ENCODE assay signal across 8 cellular contexts in the genomic region with DNA sequence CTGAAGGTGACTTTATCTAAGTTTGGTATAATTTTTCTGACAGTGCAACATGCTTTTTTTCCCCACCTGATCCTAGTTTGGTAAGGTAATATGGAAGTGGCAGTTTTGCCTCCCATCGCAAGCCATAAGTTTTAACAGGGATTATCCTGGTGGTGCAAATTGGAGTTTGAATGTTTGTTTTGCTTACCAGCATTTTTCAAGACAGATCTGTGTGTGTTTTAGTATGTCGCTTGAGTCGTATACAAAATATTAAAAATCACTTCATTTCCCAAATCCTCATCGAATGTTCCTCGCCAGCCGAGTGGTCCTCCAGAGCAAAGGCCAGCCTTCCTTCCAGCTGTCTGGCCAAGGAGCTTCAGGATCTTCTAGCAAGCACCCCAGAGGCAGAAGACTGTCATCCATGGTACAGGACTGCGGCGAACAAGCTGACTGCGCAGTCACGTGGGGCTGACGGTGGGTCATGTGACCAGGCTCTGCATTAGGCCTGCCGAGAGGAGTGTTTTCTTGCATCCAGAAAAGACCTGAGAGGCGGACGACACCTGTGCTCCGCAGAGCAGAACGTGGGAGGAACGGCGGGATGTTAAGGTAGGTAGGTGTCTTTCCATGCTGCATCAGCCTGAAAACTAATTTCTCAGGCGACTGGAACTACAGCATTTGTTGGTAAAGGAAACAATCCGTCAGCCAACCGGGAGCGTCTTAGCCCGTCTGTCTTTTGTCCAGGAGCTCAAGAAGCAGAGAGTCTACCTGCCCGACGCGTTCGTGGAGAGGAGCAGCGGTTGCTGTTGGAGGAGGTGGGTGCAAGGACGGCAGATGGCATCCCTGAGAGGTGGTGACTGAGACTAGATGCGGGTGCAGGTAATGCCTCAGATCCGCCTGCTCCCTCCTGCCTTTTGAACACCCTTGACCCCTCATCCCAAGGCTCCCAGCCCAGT. TPM values are rescaled to one million over a fixed set of nuclear protein-coding genes. Genes with fewer than 3 reads are reported as not detected.
A peak's percentile ranks its signal among the peaks of the same experiment; 100 is the strongest.
DNase-seq lines count a peak whose midpoint lies in the region; ATAC-seq and TF ChIP-seq lines count a peak whose summit lies in the region.

A gene with protein sequence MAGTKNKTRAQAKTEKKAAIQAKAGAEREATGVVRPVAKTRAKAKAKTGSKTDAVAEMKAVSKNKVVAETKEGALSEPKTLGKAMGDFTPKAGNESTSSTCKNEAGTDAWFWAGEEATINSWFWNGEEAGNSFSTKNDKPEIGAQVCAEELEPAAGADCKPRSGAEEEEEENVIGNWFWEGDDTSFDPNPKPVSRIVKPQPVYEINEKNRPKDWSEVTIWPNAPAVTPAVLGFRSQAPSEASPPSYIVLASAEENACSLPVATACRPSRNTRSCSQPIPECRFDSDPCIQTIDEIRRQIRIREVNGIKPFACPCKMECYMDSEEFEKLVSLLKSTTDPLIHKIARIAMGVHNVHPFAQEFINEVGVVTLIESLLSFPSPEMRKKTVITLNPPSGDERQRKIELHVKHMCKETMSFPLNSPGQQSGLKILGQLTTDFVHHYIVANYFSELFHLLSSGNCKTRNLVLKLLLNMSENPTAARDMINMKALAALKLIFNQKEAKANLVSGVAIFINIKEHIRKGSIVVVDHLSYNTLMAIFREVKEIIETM (plus strand): TSS at position 507 of the 932 bp plus-strand sequence. CDS start 28,253 bp downstream, outside the sequence.

- H3K9me3 Mint-ChIP-seq in dendritic cell treated with granulocyte-macrophage colony-stimulating factor and Interleukin-4, amounts not matched to agents 40 ng/mL and 50 ng/mL, for 4 days: no peaks in the 10 kb centered on the region

- DNase-seq in NCI-H2081 (lab: John Stamatoyannopoulos, UW) (peak; percentile 58 to 80), right lobe of liver (peak; percentile 76 to 84 (median 80)), PC-3 (no peak)
- peak; percentile 58 to 62 for DNase-seq in activated CD4-positive, alpha-beta T cell treated with anti-CD3 and anti-CD28 coated beads, Interleukin-2, amount 50 U/mL, for 4 hours
- DNase-seq in stimulated activated CD4-positive, alpha-beta T cell treated with anti-CD3 and anti-CD28 coated beads, Interleukin-4, amount 100 ng/mL, for 48 hours (ENCODE audit: low read depth in 2 of 2): peak; percentile 59 to 72

- ATAC-seq in HG02588 (IDR thresholded peaks at IDR 0.05; ENCODE audit: unreplicated experiment) (peak; percentile 98), right lobe of liver (peak; percentile 92 to 99 (median 97)), PC-3 (no peak)

- intact Hi-C loops in dendritic cell treated with granulocyte-macrophage colony-stimulating factor and Interleukin-4, amounts not matched to agents 40 ng/mL and 50 ng/mL, for 4 days (cut with micrococcal nuclease): no loop called here
- intact Hi-C loops in right lobe of liver (cut with DNase I): no loop called here
- intact Hi-C loops in PC-3 (cut with micrococcal nuclease): no loop called here

- no peak for TF ChIP-seq POLR2A in right lobe of liver (IDR thresholded peaks at IDR 0.05)

- H3K27me3 ChIP-seq in right lobe of liver (no peaks in the 10 kb centered on the region), PC-3 (ENCODE audit: low read length) (no peaks in the 10 kb centered on the region)

- H3K4me1 ChIP-seq in ES-I3 (ENCODE audit: insufficient read depth, low read length) (peaks cover 10% of the 10 kb centered on the region), right lobe of liver (no peaks in the 10 kb centered on the region), PC-3 (ENCODE audit: insufficient read depth, low read length) (no peaks in the 10 kb centered on the region)

- H3K36me3 ChIP-seq in ES-I3 (ENCODE audit: insufficient read depth, low read length): no peaks in the 10 kb centered on the region
- no peaks in the 10 kb centered on the region for H3K36me3 ChIP-seq in right lobe of liver
- no peaks in the 10 kb centered on the region for H3K36me3 ChIP-seq in PC-3 (ENCODE audit: low read depth, low read length)

- no peaks in the 10 kb centered on the region for H3K36me3 Mint-ChIP-seq in dendritic cell treated with granulocyte-macrophage colony-stimulating factor and Interleukin-4, amounts not matched to agents 40 ng/mL and 50 ng/mL, for 4 days (ENCODE audit: low read depth)

- no peaks in the 10 kb centered on the region for H3F3A ChIP-seq in PC-3 (ENCODE audit: low read length, unreplicated experiment)

- BruUV-seq in PC-3 (replicated peaks; lab: Mats Ljungman, UMichigan): no TSS peak

- POLR2A ChIA-PET in PC-3 (lab: Charles Lee; ENCODE audit: unreplicated experiment): no interaction called here

- no peaks in the 10 kb centered on the region for H3K79me2 ChIP-seq in PC-3 (ENCODE audit: low read length)

- H3K4me1 Mint-ChIP-seq in dendritic cell treated with granulocyte-macrophage colony-stimulating factor and Interleukin-4, amounts not matched to agents 40 ng/mL and 50 ng/mL, for 4 days (ENCODE audit: low read depth): peaks cover 10% of the 10 kb centered on the region

- no peaks in the 10 kb centered on the region for H3K9me2 ChIP-seq in PC-3 (replicated peaks; ENCODE audit: low read length)

- H3K9ac ChIP-seq in ES-I3 (ENCODE audit: low read depth, low read length) (peak within 1 kb of the TSS; percentile 69), PC-3 (ENCODE audit: low read length) (no peak within 1 kb of the TSS)

- no peak within 1 kb of the TSS for H2AFZ ChIP-seq in PC-3 (ENCODE audit: low read length)

- peak within 1 kb of the TSS in 1 of 3 donors; percentile 36 for H3K27ac ChIP-seq in right lobe of liver
- no peak within 1 kb of the TSS for H3K27ac ChIP-seq in PC-3 (ENCODE audit: low read length)

- CTCF ChIA-PET in PC-3 (lab: Charles Lee): no interaction called here

- H4K20me1 ChIP-seq in PC-3 (ENCODE audit: low read length): no peaks in the 10 kb centered on the region

- H3K27ac Mint-ChIP-seq in dendritic cell treated with granulocyte-macrophage colony-stimulating factor and Interleukin-4, amounts not matched to agents 40 ng/mL and 50 ng/mL, for 4 days: peak within 1 kb of the TSS; percentile 4

- no peak within 1 kb of the TSS for H3K4me2 ChIP-seq in PC-3 (ENCODE audit: low read length)

- no peak for TF ChIP-seq CTCF in right lobe of liver (IDR thresholded peaks at IDR 0.05)
- TF ChIP-seq CTCF in PC-3 (conservative IDR thresholded peaks at IDR 0.05; ENCODE audit: low read depth, low read length): no peak

- H3K27me3 Mint-ChIP-seq in dendritic cell treated with granulocyte-macrophage colony-stimulating factor and Interleukin-4, amounts not matched to agents 40 ng/mL and 50 ng/mL, for 4 days: peaks cover 8% of the 10 kb centered on the region

- H3K4me3 ChIP-seq in right lobe of liver (peak within 1 kb of the TSS; percentile 31 to 48 (median 48)), PC-3 (ENCODE audit: low read length) (no peak within 1 kb of the TSS)

- H3K9me3 ChIP-seq in ES-I3 (ENCODE audit: control insufficient read depth, insufficient read depth, low read length): no peaks in the 10 kb centered on the region
- H3K9me3 ChIP-seq in right lobe of liver: no peaks in the 10 kb centered on the region
- no peaks in the 10 kb centered on the region for H3K9me3 ChIP-seq in PC-3 (ENCODE audit: low read length)

- H3K4me3 Mint-ChIP-seq in dendritic cell treated with granulocyte-macrophage colony-stimulating factor and Interleukin-4, amounts not matched to agents 40 ng/mL and 50 ng/mL, for 4 days: peak within 1 kb of the TSS; percentile 72

- WGBS in right lobe of liver (ENCODE audit: insufficient coverage, low coverage, low lambda C conversion rate, missing lambda C conversion rate): 28% methylated on average over 28 of the region's 31 CpGs

RNA-seq across cellular contexts. Expression of the gene that starts here (rescaled TPM):
- total RNA-seq in right lobe of liver (1 to 10 TPM; 1.7 to 3.4 (median 2.2) TPM), PC-3 (2014; rRNA removed) (1.4 and 1.6 TPM in 2 replicates)
